In genomic region chr15:26901036-26901435, GRCh38 we compare ENCODE assay signal across 29 cellular contexts. TPM values are rescaled to one million over a fixed set of nuclear protein-coding genes. Genes with fewer than 3 reads are reported as not detected.
"Had no signal": no experiment of that assay in that cellular context is flagged by ENCODE, and none has a peak within 500 bp of the region (broad histone marks: within the 10 kb centered on the region; RNA-seq: fewer than 3 reads in every experiment).

No MANE protein-coding gene starts in this region.

- H3K4me1 ChIP-seq: Peyer's patch, SJCRH30 had no signal

- H3K27me3 ChIP-seq: Peyer's patch, SJCRH30 had no signal

- H3K36me3 ChIP-seq: Peyer's patch, SJCRH30 had no signal

- ATAC-seq: HepG2, K562, Right ventricle myocardium inferior had no signal

- H3K4me3 ChIP-seq: K562, PC-9, Peyer's patch, SJCRH30, SK-N-MC had no signal

- H3K9ac ChIP-seq: KMS-11 had no signal

- H3K27ac ChIP-seq: KMS-11, PC-9, Peyer's patch, SJCRH30, SK-N-MC had no signal

- DNase-seq: Kasumi-1; MV-4-11; NCI-H1048; NCI-H1105; NCI-H1417; NCI-H1436 treated with DMSO at 0.1 percent for 48 hours; NCI-H1694; NCI-H187 treated with DMSO at 0.1 percent for 48 hours; NCI-H2029 treated with DMSO at 0.1 percent for 48 hours; NCI-H2171 treated with DMSO at 0.1 percent for 48 hours; NCI-H345; NCI-H524; NCI-H526 treated with DMSO at 0.1 percent for 48 hours; NCI-H774; NK-92 treated with Interleukin-12 subunit alpha and Interleukin-12 subunit beta, amount 100 ng/mL, for 24 hours; OCI-M1; PC-9; Peyer's patch; SHP77 treated with DMSO at 0.1 percent for 48 hours; SJCRH30 had no signal

- H2AFZ ChIP-seq: PC-9 had no signal

- H3K4me2 ChIP-seq: KMS-11, PC-9 had no signal

RNA-seq across cellular contexts. Expression of gene GABRA5, which starts 34.2 kb away (rescaled TPM):
- total RNA-seq: HepG2, K562, MCF 10A, NCI-H460, PC-9, Peyer's patch, Right ventricle myocardium inferior, RPMI7951 had no signal
- polyA plus RNA-seq: HepG2, IgD-negative memory B cell, K562 had no signal
